ENCODE assay signal across 11 cellular contexts in the genomic region with DNA sequence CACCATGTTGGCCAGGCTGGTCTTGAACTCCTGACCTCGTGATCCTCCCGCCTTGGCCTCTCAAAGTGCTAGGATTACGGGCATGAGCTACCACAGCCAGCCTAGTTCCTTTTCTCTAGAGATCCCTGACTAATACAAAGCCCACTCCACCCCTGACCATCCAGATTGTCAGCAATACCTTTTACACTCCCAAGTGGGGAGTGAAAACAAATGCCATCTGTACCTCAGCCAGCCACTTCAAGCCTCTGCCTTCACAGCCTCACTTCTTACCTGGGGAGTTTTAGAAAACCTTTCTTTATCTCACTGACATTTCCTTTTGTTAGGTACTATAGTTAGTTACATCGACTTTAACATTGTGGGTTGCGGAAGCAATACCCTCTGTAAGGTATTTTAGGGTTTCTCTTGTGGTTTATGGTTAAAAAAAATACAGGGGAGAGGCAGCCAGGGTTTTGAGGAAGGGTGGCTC. TPM values are rescaled to one million over a fixed set of nuclear protein-coding genes. Genes with fewer than 3 reads are reported as not detected.
DNase-seq lines count a peak whose midpoint lies in the region; ATAC-seq, FAIRE-seq and TF ChIP-seq lines count a peak whose summit lies in the region.
"Had no signal": no experiment of that assay in that cellular context is flagged by ENCODE, and none has a peak within 500 bp of the region (broad histone marks: within the 10 kb centered on the region; RNA-seq: fewer than 3 reads in every experiment).

No MANE protein-coding gene starts in this region.

- TF ChIP-seq POLR2A in GM12892 (IDR thresholded peaks at IDR 0.05; ENCODE audit: low read depth, low read length): no peak

- no peak for TF ChIP-seq CTCF in GM20000 (IDR thresholded peaks at IDR 0.05; ENCODE audit: extremely low read depth, missing control alignments)

- no peaks in the 10 kb centered on the region for H3K9me3 Mint-ChIP-seq in activated naive CD8-positive, alpha-beta T cell treated with anti-CD3 and anti-CD28 coated beads for 36 hours

- H3K4me1 Mint-ChIP-seq in activated naive CD8-positive, alpha-beta T cell treated with anti-CD3 and anti-CD28 coated beads for 36 hours: peaks cover 64% of the 10 kb centered on the region

- FAIRE-seq in GM12892 (lab: Jason Lieb, UNC): peak; percentile 24
- FAIRE-seq: keratinocyte, small intestine had no signal

- ATAC-seq in HG03175 (IDR thresholded peaks at IDR 0.05; ENCODE audit: unreplicated experiment): peak; percentile 39

- no peak overlapping the region for H3K4me3 Mint-ChIP-seq in activated naive CD8-positive, alpha-beta T cell treated with anti-CD3 and anti-CD28 coated beads for 36 hours

- peaks cover 5% of the 10 kb centered on the region for H3K36me3 Mint-ChIP-seq in activated naive CD8-positive, alpha-beta T cell treated with anti-CD3 and anti-CD28 coated beads for 36 hours

- DNase-seq in GM12892 (ENCODE audit: insufficient read length) (no peak), GM20000 (ENCODE audit: low spot score) (peak; percentile 29), COLO668 (lab: John Stamatoyannopoulos, UW; ENCODE audit: unreplicated experiment) (no peak), SHP77 treated with DMSO at 0.1 percent for 48 hours (lab: John Stamatoyannopoulos, UW) (no peak), HK-2 (ENCODE audit: unreplicated experiment) (no peak), GM19238 (ENCODE audit: insufficient read length, low spot score) (no peak)
- DNase-seq in activated naive CD8-positive, alpha-beta T cell treated with anti-CD3 and anti-CD28 coated beads for 36 hours: no peak
- DNase-seq: KG1, small intestine had no signal

- peak overlapping the region; percentile 61 for H3K27ac Mint-ChIP-seq in activated naive CD8-positive, alpha-beta T cell treated with anti-CD3 and anti-CD28 coated beads for 36 hours

- H3K27me3 Mint-ChIP-seq in activated naive CD8-positive, alpha-beta T cell treated with anti-CD3 and anti-CD28 coated beads for 36 hours: no peaks in the 10 kb centered on the region

RNA-seq across cellular contexts. Expression of gene TOM1, which starts 8.8 kb away (rescaled TPM):
- polyA plus RNA-seq in GM12892 (2012; ENCODE audit: missing spikeins): 11.3 TPM
- total RNA-seq in activated naive CD8-positive, alpha-beta T cell treated with anti-CD3 and anti-CD28 coated beads for 36 hours: 10 to 100 TPM; 13.9 to 14.5 TPM

RNA-seq across cellular contexts. Expression of gene HMGXB4, which starts 51.2 kb away (rescaled TPM):
- polyA plus RNA-seq in GM12892 (2012; ENCODE audit: missing spikeins): 22.1 TPM
- total RNA-seq in activated naive CD8-positive, alpha-beta T cell treated with anti-CD3 and anti-CD28 coated beads for 36 hours: 10 to 100 TPM; 37.2 to 37.5 TPM
